23 cellular contexts compared by ENCODE assay signal in genomic region chr4:94828882-94829281, GRCh38.
A peak's percentile ranks its signal among the peaks of the same experiment; 100 is the strongest.
DNase-seq lines count a peak whose midpoint lies in the region; ATAC-seq and TF ChIP-seq lines count a peak whose summit lies in the region.
"Had no signal": no experiment of that assay in that cellular context is flagged by ENCODE, and none has a peak within 500 bp of the region (broad histone marks: within the 10 kb centered on the region; RNA-seq: fewer than 3 reads in every experiment).

No MANE protein-coding gene starts in this region.

- no peaks in the 10 kb centered on the region for H3K9me3 ChIP-seq in mucosa of descending colon
- H3K9me3 ChIP-seq: BLaER1 treated with 17β-estradiol and CSF1 and Interleukin-3, amounts not matched to agents 10 nM and 100 nM had no signal

- POLR2A ChIA-PET in RWPE1 (lab: Yijun Ruan, JAX; ENCODE audit: low non-redundant PET): no interaction called here

- ATAC-seq in esophagus mucosa (peak; percentile 97), mucosa of descending colon (peak; percentile 69), HG02588 (IDR thresholded peaks at IDR 0.05; ENCODE audit: unreplicated experiment) (no peak)
- ATAC-seq: CD8-positive, alpha-beta T cell; GM12878; GM23338; Right ventricle myocardium inferior had no signal

- peak overlapping the region; percentile 87 for H3K27ac ChIP-seq in RWPE1
- H3K27ac ChIP-seq: BLaER1 treated with 17β-estradiol and CSF1 and Interleukin-3, amounts not matched to agents 10 nM and 100 nM had no signal

- intact Hi-C loops in mucosa of descending colon (cut with DNase I, micrococcal nuclease): no loop called here

- no peak overlapping the region for H3K4me3 ChIP-seq in mucosa of descending colon
- H3K4me3 ChIP-seq: BLaER1 treated with 17β-estradiol and CSF1 and Interleukin-3, amounts not matched to agents 10 nM and 100 nM; GM12878; GM23338 had no signal

- H3K4me1 ChIP-seq in mucosa of descending colon (ENCODE audit: low read depth): no peaks in the 10 kb centered on the region
- H3K4me1 ChIP-seq: BLaER1 treated with 17β-estradiol and CSF1 and Interleukin-3, amounts not matched to agents 10 nM and 100 nM had no signal

- H3K36me3 ChIP-seq in mucosa of descending colon (ENCODE audit: low read depth): no peaks in the 10 kb centered on the region
- H3K36me3 ChIP-seq: BLaER1 treated with 17β-estradiol and CSF1 and Interleukin-3, amounts not matched to agents 10 nM and 100 nM had no signal

- no peak for TF ChIP-seq CTCF in RWPE1 (conservative IDR thresholded peaks at IDR 0.05; ENCODE audit: low read depth)
- TF ChIP-seq CTCF in mucosa of descending colon (IDR thresholded peaks at IDR 0.05): no peak

- DNase-seq in HT1080 (ENCODE audit: low read depth) (peak; percentile 6), RWPE1 (ENCODE audit: low spot score) (peak; percentile 51), mucosa of descending colon (no peak), NCI-H2107 (lab: John Stamatoyannopoulos, UW) (no peak), medulla oblongata (ENCODE audit: extremely low spot score) (no peak), NCI-H1105 treated with DMSO at 0.1 percent for 48 hours (lab: John Stamatoyannopoulos, UW) (no peak)
- DNase-seq: Calu3; CD8-positive, alpha-beta T cell; DMS53; EL; HCEC 1CT; NCI-H1105; NCI-H1694; NCI-H2227 treated with DMSO at 0.1 percent for 48 hours; NCI-H524; NCI-H82; SW 1271 had no signal

- CTCF ChIA-PET in RWPE1 (lab: Yijun Ruan, JAX): interaction anchor here (0.6 kb wide), 2 partner anchors 204 to 209 kb away, joined by 4 to 5 read pairs; no protein-coding TSS in a partner anchor

Comparison
In these comparisons a context has a peak if more than half of its experiments do, and no peak if none do; other contexts are left out.
1. DNase-seq: peak in HT1080 (single experiment) and RWPE1 (single experiment); none in mucosa of descending colon (0 of 3), NCI-H2107 (single experiment), medulla oblongata (single experiment) and NCI-H1105 treated with DMSO at 0.1 percent for 48 hours (single experiment).